In the genomic region with DNA sequence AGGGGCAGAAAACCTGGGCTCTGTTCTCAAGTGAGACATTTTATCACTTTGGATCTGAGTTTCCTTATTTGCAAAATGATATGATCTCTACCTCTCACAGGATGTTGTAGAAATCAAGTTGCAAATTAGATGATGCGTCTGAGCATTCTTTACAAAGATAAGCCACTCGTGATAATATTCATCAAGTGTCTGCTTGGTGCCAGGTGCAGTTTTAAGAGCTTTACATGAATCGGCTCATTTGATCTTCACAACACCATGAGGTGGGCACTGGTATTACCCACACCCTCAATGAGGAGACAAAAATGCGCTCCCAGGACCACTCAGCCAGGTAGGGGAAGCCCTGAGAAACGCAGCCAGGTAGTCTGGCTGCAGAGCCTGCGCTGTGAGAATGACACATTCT, we compare ENCODE assay signal across 16 cellular contexts. TPM values are rescaled to one million over a fixed set of nuclear protein-coding genes. Genes with fewer than 3 reads are reported as not detected.
"Had no signal": no experiment of that assay in that cellular context is flagged by ENCODE, and none has a peak within 500 bp of the region (broad histone marks: within the 10 kb centered on the region; RNA-seq: fewer than 3 reads in every experiment).

No MANE protein-coding gene starts in this region.

- H3K27ac Mint-ChIP-seq: activated B cell treated with CpG ODN at 0.5 μM for 24 hours; activated CD8-positive, alpha-beta T cell treated with anti-CD3 and anti-CD28 coated beads for 36 hours; activated T-helper 1 cell treated with anti-CD3 and anti-CD28 coated beads, Interleukin-12 subunit alpha, Interleukin-12 subunit beta, Interleukin-2, Interleukin-4 antibody, amounts not matched to agents 30 ng/mL and 10 ng/mL and 1 ng/mL, durations not matched to agents 14 hours and 24 hours and 36 hours; stimulated activated naive CD8-positive, alpha-beta T cell treated with anti-CD3 and anti-CD28 coated beads, Interleukin-15, Interleukin-2, amounts not matched to agents 100 ng/mL and 50 ng/mL, for 24 hours had no signal

- DNase-seq: activated B cell treated with CpG ODN at 0.5 μM for 24 hours; activated CD8-positive, alpha-beta memory T cell treated with anti-CD3 and anti-CD28 coated beads, Interleukin-2, amount 50 U/mL, for 48 hours; activated CD8-positive, alpha-beta T cell treated with anti-CD3 and anti-CD28 coated beads for 36 hours; activated naive CD4-positive, alpha-beta T cell; adrenal gland; kidney; left ventricle myocardium superior; mesenchymal stem cell; pancreas; stimulated activated CD4-positive, alpha-beta T cell treated with anti-CD3 and anti-CD28 coated beads, Interleukin-4, amount 100 ng/mL, for 1 hour; stimulated activated CD8-positive, alpha-beta memory T cell treated with anti-CD3 and anti-CD28 coated beads, Interleukin-4, amount 100 ng/mL, for 48 hours; testis had no signal

- H3K27me3 Mint-ChIP-seq: activated CD8-positive, alpha-beta T cell treated with anti-CD3 and anti-CD28 coated beads for 36 hours; stimulated activated naive CD8-positive, alpha-beta T cell treated with anti-CD3 and anti-CD28 coated beads, Interleukin-15, Interleukin-2, amounts not matched to agents 100 ng/mL and 50 ng/mL, for 24 hours had no signal

- H3K9me3 Mint-ChIP-seq: activated B cell treated with CpG ODN at 0.5 μM for 24 hours; activated CD8-positive, alpha-beta T cell treated with anti-CD3 and anti-CD28 coated beads for 36 hours; activated T-helper 1 cell treated with anti-CD3 and anti-CD28 coated beads, Interleukin-12 subunit alpha, Interleukin-12 subunit beta, Interleukin-2, Interleukin-4 antibody, amounts not matched to agents 30 ng/mL and 10 ng/mL and 1 ng/mL, durations not matched to agents 14 hours and 24 hours and 36 hours; neural crest cell; stimulated activated naive CD8-positive, alpha-beta T cell treated with anti-CD3 and anti-CD28 coated beads, Interleukin-15, Interleukin-2, amounts not matched to agents 100 ng/mL and 50 ng/mL, for 24 hours had no signal

- H3K4me3 Mint-ChIP-seq: activated B cell treated with CpG ODN at 0.5 μM for 24 hours; activated CD8-positive, alpha-beta T cell treated with anti-CD3 and anti-CD28 coated beads for 36 hours; activated T-helper 1 cell treated with anti-CD3 and anti-CD28 coated beads, Interleukin-12 subunit alpha, Interleukin-12 subunit beta, Interleukin-2, Interleukin-4 antibody, amounts not matched to agents 30 ng/mL and 10 ng/mL and 1 ng/mL, durations not matched to agents 14 hours and 24 hours and 36 hours; neural crest cell; stimulated activated naive CD8-positive, alpha-beta T cell treated with anti-CD3 and anti-CD28 coated beads, Interleukin-15, Interleukin-2, amounts not matched to agents 100 ng/mL and 50 ng/mL, for 24 hours had no signal

RNA-seq across cellular contexts. Expression of a gene that starts 59.1 kb away (rescaled TPM):
- total RNA-seq: activated B cell treated with CpG ODN at 0.5 μM for 24 hours; T-helper 1 cell treated with Interleukin-12 subunit alpha and Interleukin-12 subunit beta and Interleukin-4 antibody, amounts not matched to agents 30 ng/mL and 1 ng/mL, for 36 hours had no signal
